ENCODE assay signal across 20 cellular contexts in genomic region chr11:95547974-95548373, GRCh38.
"Had no signal": no experiment of that assay in that cellular context is flagged by ENCODE, and none has a peak within 500 bp of the region (broad histone marks: within the 10 kb centered on the region; RNA-seq: fewer than 3 reads in every experiment).

No MANE protein-coding gene starts in this region.

- H3K4me2 ChIP-seq: hepatocyte had no signal

- H3K4me3 Mint-ChIP-seq: endodermal cell, neural crest cell had no signal

- ATAC-seq: left colon, pancreas had no signal

- H3K4me1 ChIP-seq: pancreas, stomach had no signal

- H3K36me3 ChIP-seq: pancreas, stomach, thoracic aorta had no signal

- H3K9me3 ChIP-seq: pancreas, thoracic aorta had no signal

- H2AFZ ChIP-seq: hepatocyte had no signal

- DNase-seq: effector CD4-positive, alpha-beta T cell; endodermal cell; erythroblast; head of caudate nucleus; left colon; left ventricle myocardium superior; mesenchymal stem cell; naive B cell; pancreas; right cardiac atrium; stimulated activated CD4-positive, alpha-beta T cell treated with anti-CD3 and anti-CD28 coated beads, Interleukin-2, amount 100 ng/mL, for 24 hours; stimulated activated CD4-positive, alpha-beta T cell treated with anti-CD3 and anti-CD28 coated beads, Interleukin-4, amount 100 ng/mL, for 4 hours; stomach; substantia nigra; trophoblast cell had no signal

- H3K27ac ChIP-seq: hepatocyte, pancreas, stomach, thoracic aorta had no signal

- H3K79me2 ChIP-seq: hepatocyte had no signal

- H3K4me1 Mint-ChIP-seq: naive B cell had no signal

- H3K36me3 Mint-ChIP-seq: naive B cell had no signal

- H3K9me3 Mint-ChIP-seq: naive B cell had no signal

- H3K27me3 ChIP-seq: hepatocyte, pancreas, stomach had no signal

- H3K27ac Mint-ChIP-seq: endodermal cell had no signal

- H3K4me3 ChIP-seq: coronary artery, hepatocyte, lung, pancreas, stomach, thoracic aorta had no signal
